Comparison of ENCODE assay signal across 8 cellular contexts in genomic region chr18:3652380-3653262, GRCh38.
DNase-seq lines count a peak whose midpoint lies in the region; ATAC-seq and TF ChIP-seq lines count a peak whose summit lies in the region.

No MANE protein-coding gene starts in this region.

- H3K27ac ChIP-seq in hepatocyte: peak overlapping the region; percentile 84

- no peak overlapping the region for H3K4me2 ChIP-seq in hepatocyte

- H3K9me2 ChIP-seq in hepatocyte (replicated peaks; ENCODE audit: insufficient read depth): no peaks in the 10 kb centered on the region

- no peaks in the 10 kb centered on the region for H3K9me3 Mint-ChIP-seq in activated naive CD8-positive, alpha-beta T cell treated with anti-CD3 and anti-CD28 coated beads, Interleukin-2, amount 10 ng/mL, durations not matched to agents 7 days and 5 days
- no peaks in the 10 kb centered on the region for H3K9me3 Mint-ChIP-seq in endothelial cell (ENCODE audit: unreplicated experiment)

- H3K27ac Mint-ChIP-seq in activated naive CD8-positive, alpha-beta T cell treated with anti-CD3 and anti-CD28 coated beads, Interleukin-2, amount 10 ng/mL, durations not matched to agents 7 days and 5 days: peak overlapping the region; percentile 0
- H3K27ac Mint-ChIP-seq in endothelial cell (ENCODE audit: unreplicated experiment): no peak overlapping the region

- no peaks in the 10 kb centered on the region for H3K36me3 ChIP-seq in hepatocyte (replicated peaks; ENCODE audit: insufficient read depth, low read depth)

- H3K4me3 Mint-ChIP-seq in activated naive CD8-positive, alpha-beta T cell treated with anti-CD3 and anti-CD28 coated beads, Interleukin-2, amount 10 ng/mL, durations not matched to agents 7 days and 5 days: no peak overlapping the region
- H3K4me3 Mint-ChIP-seq in endothelial cell (ENCODE audit: unreplicated experiment): no peak overlapping the region

- TF ChIP-seq CTCF in hepatocyte (IDR thresholded peaks at IDR 0.05; ENCODE audit: poor library complexity): no peak
- TF ChIP-seq CTCF in endothelial cell (IDR thresholded peaks at IDR 0.05; ENCODE audit: unreplicated experiment): no peak

- no peaks in the 10 kb centered on the region for H3K36me3 Mint-ChIP-seq in activated naive CD8-positive, alpha-beta T cell treated with anti-CD3 and anti-CD28 coated beads, Interleukin-2, amount 10 ng/mL, durations not matched to agents 7 days and 5 days
- no peaks in the 10 kb centered on the region for H3K36me3 Mint-ChIP-seq in endothelial cell (ENCODE audit: low read depth, unreplicated experiment)

- H3K79me2 ChIP-seq in hepatocyte: no peaks in the 10 kb centered on the region

- WGBS in hepatocyte (ENCODE audit: low lambda C conversion rate, missing lambda C conversion rate): 71% methylated on average over 13 of the region's 13 CpGs

- H3K27me3 Mint-ChIP-seq in activated naive CD8-positive, alpha-beta T cell treated with anti-CD3 and anti-CD28 coated beads, Interleukin-2, amount 10 ng/mL, durations not matched to agents 7 days and 5 days: no peaks in the 10 kb centered on the region
- peaks cover 2% of the 10 kb centered on the region for H3K27me3 Mint-ChIP-seq in endothelial cell (ENCODE audit: unreplicated experiment)

- DNase-seq in GM04503 (ENCODE audit: low read depth): peak; percentile 44
- peak; percentile 81 for DNase-seq in OCI-M2 (lab: John Stamatoyannopoulos, UW; ENCODE audit: unreplicated experiment)
- no peak for DNase-seq in activated naive CD8-positive, alpha-beta T cell treated with anti-CD3 and anti-CD28 coated beads, Interleukin-2, amount 10 ng/mL, durations not matched to agents 7 days and 5 days
- peak; percentile 91 for DNase-seq in hepatocyte (ENCODE audit: low spot score)
- peak; percentile 64 to 71 for DNase-seq in stimulated activated CD4-positive, alpha-beta T cell treated with anti-CD3 and anti-CD28 coated beads, Interleukin-2, amount 100 ng/mL, for 48 hours
- DNase-seq in endothelial cell (ENCODE audit: low spot score): no peak

- peaks cover 36% of the 10 kb centered on the region for H3K4me1 ChIP-seq in hepatocyte (ENCODE audit: insufficient read depth)

- no peaks in the 10 kb centered on the region for H3K9me3 ChIP-seq in hepatocyte (ENCODE audit: low read depth)

- POLR2A ChIA-PET in activated naive CD8-positive, alpha-beta T cell treated with anti-CD3 and anti-CD28 coated beads, Interleukin-2, amount 10 ng/mL, durations not matched to agents 7 days and 5 days (lab: Charles Lee): no interaction called here

- H3K4me3 ChIP-seq in hepatocyte: no peak overlapping the region

- H3K4me1 Mint-ChIP-seq in activated naive CD8-positive, alpha-beta T cell treated with anti-CD3 and anti-CD28 coated beads, Interleukin-2, amount 10 ng/mL, durations not matched to agents 7 days and 5 days: peaks cover 10% of the 10 kb centered on the region
- peaks cover 19% of the 10 kb centered on the region for H3K4me1 Mint-ChIP-seq in endothelial cell (ENCODE audit: unreplicated experiment)

- no peak overlapping the region for H2AFZ ChIP-seq in hepatocyte

- H4K20me1 ChIP-seq in hepatocyte (ENCODE audit: insufficient read depth, poor library complexity, severe bottlenecking): no peaks in the 10 kb centered on the region

- no peaks in the 10 kb centered on the region for H3K27me3 ChIP-seq in hepatocyte

- no peak for ATAC-seq in activated naive CD8-positive, alpha-beta T cell treated with anti-CD3 and anti-CD28 coated beads, Interleukin-2, amount 10 ng/mL, durations not matched to agents 7 days and 5 days (ENCODE audit: low read depth)
- ATAC-seq in GM18520 (IDR thresholded peaks at IDR 0.05; ENCODE audit: unreplicated experiment) (no peak), GM19035 (IDR thresholded peaks at IDR 0.05; ENCODE audit: unreplicated experiment) (no peak)

Comparison
In these comparisons a context has a peak if more than half of its experiments do, and no peak if none do; other contexts are left out.
1. DNase-seq: peak in GM04503 (single experiment), OCI-M2 (single experiment), hepatocyte (single experiment) and stimulated activated CD4-positive, alpha-beta T cell treated with anti-CD3 and anti-CD28 coated beads, Interleukin-2, amount 100 ng/mL, for 48 hours (2 of 2); none in activated naive CD8-positive, alpha-beta T cell treated with anti-CD3 and anti-CD28 coated beads, Interleukin-2, amount 10 ng/mL, durations not matched to agents 7 days and 5 days (single experiment) and endothelial cell (single experiment).